Comparison of ENCODE assay signal across 1 cellular context in genomic region chr19:50932018-50932689, GRCh38.
TF ChIP-seq lines count a peak whose summit lies in the region.

No MANE protein-coding gene starts in this region.

TF ChIP-seq in HCT116, 20 proteins besides CTCF, POLR2A, EP300 and RAD21 (continued from another document):
- no peak for TF ChIP-seq ZBTB33 (IDR thresholded peaks at IDR 0.05; ENCODE audit: extremely low read depth, insufficient replicate concordance, low read length)
- peak; percentile 58; the same call in 1 of the 2 replicates for TF ChIP-seq MAX (IDR thresholded peaks at IDR 0.05)
- no peak for TF ChIP-seq ZNF274 (IDR thresholded peaks at IDR 0.05; ENCODE audit: low read depth, low read length)
- peak; percentile 72 for TF ChIP-seq FOSL1 (IDR thresholded peaks at IDR 0.05; ENCODE audit: low read depth)
- peak; percentile 92 for TF ChIP-seq EGR1 (IDR thresholded peaks at IDR 0.05; ENCODE audit: low read depth)
- 0 out of 2 replicates have a peak, but pooled peaks have one; percentile 48 for TF ChIP-seq CBX3 (IDR thresholded peaks at IDR 0.05; ENCODE audit: low read depth)
- no peak for TF ChIP-seq TCF7L2 (IDR thresholded peaks at IDR 0.05; ENCODE audit: borderline replicate concordance, extremely low read depth, insufficient read depth, insufficient read length)
- TF ChIP-seq SP1 (IDR thresholded peaks at IDR 0.05; ENCODE audit: low read depth) = peak; percentile 83
- peak; percentile 70 for TF ChIP-seq CEBPB (IDR thresholded peaks at IDR 0.05; ENCODE audit: low read depth)
